Comparison of ENCODE assay signal across 19 cellular contexts in the genomic region with DNA sequence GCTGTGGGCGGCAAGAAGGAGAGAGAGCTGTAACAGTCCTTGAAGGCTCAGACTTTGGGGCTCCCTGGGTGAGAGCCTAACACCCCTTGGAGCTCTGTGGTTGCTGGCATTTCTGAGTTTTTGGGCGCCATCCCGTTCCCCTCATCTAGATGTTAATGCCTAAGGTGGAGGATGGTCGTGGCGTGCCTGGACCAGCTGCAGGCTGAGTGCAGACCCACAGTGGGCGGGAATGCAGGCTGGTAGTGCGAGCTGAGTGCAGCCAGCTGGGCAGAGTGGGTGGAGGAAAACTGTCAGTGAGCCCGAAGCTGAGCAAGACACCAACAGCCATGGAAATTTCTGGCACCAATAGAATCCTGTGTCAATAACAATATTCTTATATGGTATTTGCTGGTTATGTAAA.
"Had no signal": no experiment of that assay in that cellular context is flagged by ENCODE, and none has a peak within 500 bp of the region (broad histone marks: within the 10 kb centered on the region; RNA-seq: fewer than 3 reads in every experiment).

No MANE protein-coding gene starts in this region.

- ATAC-seq: K562 had no signal

- H3K4me2 ChIP-seq: KMS-11 had no signal

- H3K9me3 ChIP-seq: SJSA1 had no signal

- H3K4me1 ChIP-seq: SJSA1 had no signal

- H3K4me3 ChIP-seq: K562, SJSA1, SK-N-MC had no signal

- H3K36me3 ChIP-seq: SJSA1 had no signal

- H3K9ac ChIP-seq: KMS-11 had no signal

- H3K27ac ChIP-seq: HL-60, KMS-11, SJSA1, SK-N-MC had no signal

- H3K27me3 ChIP-seq: SJSA1 had no signal

- DNase-seq: Kasumi-1, MM.1S, NCI-H1092 treated with DMSO at 0.1 percent for 48 hours, NCI-H1436, NCI-H187, NCI-H2029, NCI-H2081 treated with DMSO at 0.1 percent for 48 hours, NCI-H2171, NCI-H345, NCI-H446 treated with DMSO at 0.1 percent for 48 hours, NCI-H510A treated with DMSO at 0.1 percent for 48 hours, Right ventricle myocardium superior, RPMI8226, SIG-M5 had no signal
